ENCODE assay signal across 1 cellular context in the genomic region with DNA sequence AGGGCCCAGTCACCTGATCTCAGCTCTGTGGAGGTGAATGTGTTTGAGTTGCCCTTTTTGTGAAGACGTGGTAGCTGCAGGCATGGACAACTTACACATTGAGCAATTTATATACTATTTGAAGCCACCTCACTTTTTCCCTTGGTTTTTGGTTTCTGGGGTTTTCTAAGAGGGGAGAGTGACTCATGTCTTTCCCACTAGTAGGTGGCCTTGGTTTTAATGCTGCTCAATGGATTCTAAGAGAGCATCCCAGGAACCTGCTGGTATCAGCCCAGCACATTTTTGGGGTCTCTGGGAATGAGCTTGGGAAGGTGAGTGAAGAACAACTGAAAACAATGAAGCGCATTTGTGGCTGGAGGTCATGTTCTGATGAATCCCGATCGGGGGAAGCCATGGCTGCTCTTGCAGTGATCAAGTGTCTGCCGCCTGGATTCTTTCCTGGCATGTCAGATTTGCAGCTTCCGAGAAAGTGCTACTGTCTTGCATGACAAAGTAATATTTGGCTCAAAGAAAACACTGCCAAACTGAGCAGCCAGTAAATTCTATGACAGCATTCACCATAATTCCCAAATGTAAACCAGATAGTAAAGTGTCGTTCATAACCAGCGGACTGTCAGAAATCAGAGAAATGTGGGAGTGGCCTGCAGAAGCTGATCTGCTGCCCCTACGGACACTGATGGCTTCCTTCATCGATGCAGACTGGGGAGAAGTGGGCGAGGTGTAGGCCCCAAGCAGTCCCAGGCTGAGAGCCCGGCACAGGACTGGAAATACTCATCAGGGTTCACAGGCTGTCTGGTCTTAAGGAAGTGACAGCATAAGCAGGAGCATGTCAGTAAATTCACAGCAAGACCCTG.
TF ChIP-seq lines count a peak whose summit lies in the region.

No MANE protein-coding gene starts in this region.

TF ChIP-seq in H1, 55 proteins besides CTCF, POLR2A, EP300 and RAD21:
- TF ChIP-seq CTBP2 (IDR thresholded peaks at IDR 0.05; ENCODE audit: borderline replicate concordance, insufficient read depth, insufficient read length, low read length) (no peak), MAFK (IDR thresholded peaks at IDR 0.05; ENCODE audit: low read depth, low read length) (no peak), TBP (IDR thresholded peaks at IDR 0.05; ENCODE audit: low read depth, low read length) (no peak), SUZ12 (IDR thresholded peaks at IDR 0.05; ENCODE audit: low read length) (no peak), SIRT6 (IDR thresholded peaks at IDR 0.05; ENCODE audit: low read length) (no peak), BRCA1 (IDR thresholded peaks at IDR 0.05; ENCODE audit: low read depth, low read length) (no peak), CBX8 (IDR thresholded peaks at IDR 0.05; ENCODE audit: borderline replicate concordance, low read depth, low read length) (no peak)
- TF ChIP-seq, protein P1, sequence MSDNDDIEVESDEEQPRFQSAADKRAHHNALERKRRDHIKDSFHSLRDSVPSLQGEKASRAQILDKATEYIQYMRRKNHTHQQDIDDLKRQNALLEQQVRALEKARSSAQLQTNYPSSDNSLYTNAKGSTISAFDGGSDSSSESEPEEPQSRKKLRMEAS (IDR thresholded peaks at IDR 0.05), result no peak
- TF ChIP-seq, protein P2, sequence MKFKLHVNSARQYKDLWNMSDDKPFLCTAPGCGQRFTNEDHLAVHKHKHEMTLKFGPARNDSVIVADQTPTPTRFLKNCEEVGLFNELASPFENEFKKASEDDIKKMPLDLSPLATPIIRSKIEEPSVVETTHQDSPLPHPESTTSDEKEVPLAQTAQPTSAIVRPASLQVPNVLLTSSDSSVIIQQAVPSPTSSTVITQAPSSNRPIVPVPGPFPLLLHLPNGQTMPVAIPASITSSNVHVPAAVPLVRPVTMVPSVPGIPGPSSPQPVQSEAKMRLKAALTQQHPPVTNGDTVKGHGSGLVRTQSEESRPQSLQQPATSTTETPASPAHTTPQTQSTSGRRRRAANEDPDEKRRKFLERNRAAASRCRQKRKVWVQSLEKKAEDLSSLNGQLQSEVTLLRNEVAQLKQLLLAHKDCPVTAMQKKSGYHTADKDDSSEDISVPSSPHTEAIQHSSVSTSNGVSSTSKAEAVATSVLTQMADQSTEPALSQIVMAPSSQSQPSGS (IDR thresholded peaks at IDR 0.05; ENCODE audit: low read length), result no peak
- TF ChIP-seq, protein P3, sequence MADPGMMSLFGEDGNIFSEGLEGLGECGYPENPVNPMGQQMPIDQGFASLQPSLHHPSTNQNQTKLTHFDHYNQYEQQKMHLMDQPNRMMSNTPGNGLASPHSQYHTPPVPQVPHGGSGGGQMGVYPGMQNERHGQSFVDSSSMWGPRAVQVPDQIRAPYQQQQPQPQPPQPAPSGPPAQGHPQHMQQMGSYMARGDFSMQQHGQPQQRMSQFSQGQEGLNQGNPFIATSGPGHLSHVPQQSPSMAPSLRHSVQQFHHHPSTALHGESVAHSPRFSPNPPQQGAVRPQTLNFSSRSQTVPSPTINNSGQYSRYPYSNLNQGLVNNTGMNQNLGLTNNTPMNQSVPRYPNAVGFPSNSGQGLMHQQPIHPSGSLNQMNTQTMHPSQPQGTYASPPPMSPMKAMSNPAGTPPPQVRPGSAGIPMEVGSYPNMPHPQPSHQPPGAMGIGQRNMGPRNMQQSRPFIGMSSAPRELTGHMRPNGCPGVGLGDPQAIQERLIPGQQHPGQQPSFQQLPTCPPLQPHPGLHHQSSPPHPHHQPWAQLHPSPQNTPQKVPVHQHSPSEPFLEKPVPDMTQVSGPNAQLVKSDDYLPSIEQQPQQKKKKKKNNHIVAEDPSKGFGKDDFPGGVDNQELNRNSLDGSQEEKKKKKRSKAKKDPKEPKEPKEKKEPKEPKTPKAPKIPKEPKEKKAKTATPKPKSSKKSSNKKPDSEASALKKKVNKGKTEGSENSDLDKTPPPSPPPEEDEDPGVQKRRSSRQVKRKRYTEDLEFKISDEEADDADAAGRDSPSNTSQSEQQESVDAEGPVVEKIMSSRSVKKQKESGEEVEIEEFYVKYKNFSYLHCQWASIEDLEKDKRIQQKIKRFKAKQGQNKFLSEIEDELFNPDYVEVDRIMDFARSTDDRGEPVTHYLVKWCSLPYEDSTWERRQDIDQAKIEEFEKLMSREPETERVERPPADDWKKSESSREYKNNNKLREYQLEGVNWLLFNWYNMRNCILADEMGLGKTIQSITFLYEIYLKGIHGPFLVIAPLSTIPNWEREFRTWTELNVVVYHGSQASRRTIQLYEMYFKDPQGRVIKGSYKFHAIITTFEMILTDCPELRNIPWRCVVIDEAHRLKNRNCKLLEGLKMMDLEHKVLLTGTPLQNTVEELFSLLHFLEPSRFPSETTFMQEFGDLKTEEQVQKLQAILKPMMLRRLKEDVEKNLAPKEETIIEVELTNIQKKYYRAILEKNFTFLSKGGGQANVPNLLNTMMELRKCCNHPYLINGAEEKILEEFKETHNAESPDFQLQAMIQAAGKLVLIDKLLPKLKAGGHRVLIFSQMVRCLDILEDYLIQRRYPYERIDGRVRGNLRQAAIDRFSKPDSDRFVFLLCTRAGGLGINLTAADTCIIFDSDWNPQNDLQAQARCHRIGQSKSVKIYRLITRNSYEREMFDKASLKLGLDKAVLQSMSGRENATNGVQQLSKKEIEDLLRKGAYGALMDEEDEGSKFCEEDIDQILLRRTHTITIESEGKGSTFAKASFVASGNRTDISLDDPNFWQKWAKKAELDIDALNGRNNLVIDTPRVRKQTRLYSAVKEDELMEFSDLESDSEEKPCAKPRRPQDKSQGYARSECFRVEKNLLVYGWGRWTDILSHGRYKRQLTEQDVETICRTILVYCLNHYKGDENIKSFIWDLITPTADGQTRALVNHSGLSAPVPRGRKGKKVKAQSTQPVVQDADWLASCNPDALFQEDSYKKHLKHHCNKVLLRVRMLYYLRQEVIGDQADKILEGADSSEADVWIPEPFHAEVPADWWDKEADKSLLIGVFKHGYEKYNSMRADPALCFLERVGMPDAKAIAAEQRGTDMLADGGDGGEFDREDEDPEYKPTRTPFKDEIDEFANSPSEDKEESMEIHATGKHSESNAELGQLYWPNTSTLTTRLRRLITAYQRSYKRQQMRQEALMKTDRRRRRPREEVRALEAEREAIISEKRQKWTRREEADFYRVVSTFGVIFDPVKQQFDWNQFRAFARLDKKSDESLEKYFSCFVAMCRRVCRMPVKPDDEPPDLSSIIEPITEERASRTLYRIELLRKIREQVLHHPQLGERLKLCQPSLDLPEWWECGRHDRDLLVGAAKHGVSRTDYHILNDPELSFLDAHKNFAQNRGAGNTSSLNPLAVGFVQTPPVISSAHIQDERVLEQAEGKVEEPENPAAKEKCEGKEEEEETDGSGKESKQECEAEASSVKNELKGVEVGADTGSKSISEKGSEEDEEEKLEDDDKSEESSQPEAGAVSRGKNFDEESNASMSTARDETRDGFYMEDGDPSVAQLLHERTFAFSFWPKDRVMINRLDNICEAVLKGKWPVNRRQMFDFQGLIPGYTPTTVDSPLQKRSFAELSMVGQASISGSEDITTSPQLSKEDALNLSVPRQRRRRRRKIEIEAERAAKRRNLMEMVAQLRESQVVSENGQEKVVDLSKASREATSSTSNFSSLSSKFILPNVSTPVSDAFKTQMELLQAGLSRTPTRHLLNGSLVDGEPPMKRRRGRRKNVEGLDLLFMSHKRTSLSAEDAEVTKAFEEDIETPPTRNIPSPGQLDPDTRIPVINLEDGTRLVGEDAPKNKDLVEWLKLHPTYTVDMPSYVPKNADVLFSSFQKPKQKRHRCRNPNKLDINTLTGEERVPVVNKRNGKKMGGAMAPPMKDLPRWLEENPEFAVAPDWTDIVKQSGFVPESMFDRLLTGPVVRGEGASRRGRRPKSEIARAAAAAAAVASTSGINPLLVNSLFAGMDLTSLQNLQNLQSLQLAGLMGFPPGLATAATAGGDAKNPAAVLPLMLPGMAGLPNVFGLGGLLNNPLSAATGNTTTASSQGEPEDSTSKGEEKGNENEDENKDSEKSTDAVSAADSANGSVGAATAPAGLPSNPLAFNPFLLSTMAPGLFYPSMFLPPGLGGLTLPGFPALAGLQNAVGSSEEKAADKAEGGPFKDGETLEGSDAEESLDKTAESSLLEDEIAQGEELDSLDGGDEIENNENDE (IDR thresholded peaks at IDR 0.05; ENCODE audit: insufficient replicate concordance, low read length), result no peak
- TF ChIP-seq, protein P4, sequence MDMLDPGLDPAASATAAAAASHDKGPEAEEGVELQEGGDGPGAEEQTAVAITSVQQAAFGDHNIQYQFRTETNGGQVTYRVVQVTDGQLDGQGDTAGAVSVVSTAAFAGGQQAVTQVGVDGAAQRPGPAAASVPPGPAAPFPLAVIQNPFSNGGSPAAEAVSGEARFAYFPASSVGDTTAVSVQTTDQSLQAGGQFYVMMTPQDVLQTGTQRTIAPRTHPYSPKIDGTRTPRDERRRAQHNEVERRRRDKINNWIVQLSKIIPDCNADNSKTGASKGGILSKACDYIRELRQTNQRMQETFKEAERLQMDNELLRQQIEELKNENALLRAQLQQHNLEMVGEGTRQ (IDR thresholded peaks at IDR 0.05; ENCODE audit: low read length), result no peak
